Comparison of ENCODE assay signal across 9 cellular contexts in the genomic region with DNA sequence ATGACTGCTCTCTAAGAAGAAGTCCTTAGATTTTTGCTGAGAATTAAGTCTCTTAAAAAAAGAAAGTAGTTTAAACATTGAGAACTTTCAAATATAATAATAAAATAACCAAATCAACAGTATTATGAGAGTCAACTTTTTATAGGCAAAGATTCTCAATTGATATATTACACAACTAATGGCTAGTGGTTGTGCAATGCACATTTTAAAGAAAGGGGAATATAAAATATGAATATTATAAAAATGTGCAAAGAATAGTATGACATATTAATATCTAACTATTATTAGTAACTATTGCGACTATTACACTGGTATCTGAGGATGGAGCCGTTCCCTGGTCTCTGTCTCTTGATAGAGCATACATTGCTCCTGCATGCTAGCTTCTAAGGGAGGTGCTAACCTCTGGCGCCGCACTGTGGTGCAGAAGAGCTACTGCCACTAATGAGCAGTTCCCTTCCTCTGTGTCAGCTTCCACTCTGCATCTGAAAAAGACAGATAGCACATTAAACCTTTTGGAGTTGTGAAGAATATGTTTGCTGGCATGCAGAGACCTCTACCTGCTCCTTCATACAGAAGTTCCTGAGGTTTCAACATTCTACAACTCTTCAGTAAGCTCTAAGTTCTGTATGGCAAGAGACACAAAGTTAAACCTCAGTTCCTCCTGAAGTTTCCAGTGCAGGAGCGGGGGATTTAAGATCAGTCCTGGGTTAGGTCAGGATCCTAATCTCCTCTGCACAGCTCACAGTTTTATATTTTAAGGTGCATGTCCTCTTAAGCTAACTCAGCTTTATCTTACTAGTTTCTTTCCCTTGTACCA. TPM values are rescaled to one million over a fixed set of nuclear protein-coding genes. Genes with fewer than 3 reads are reported as not detected.
A peak's percentile ranks its signal among the peaks of the same experiment; 100 is the strongest.
DNase-seq lines count a peak whose midpoint lies in the region; ATAC-seq, FAIRE-seq and TF ChIP-seq lines count a peak whose summit lies in the region.
"Had no signal": no experiment of that assay in that cellular context is flagged by ENCODE, and none has a peak within 500 bp of the region (broad histone marks: within the 10 kb centered on the region; RNA-seq: fewer than 3 reads in every experiment).

No MANE protein-coding gene starts in this region.

- no peak overlapping the region for H3K4me2 ChIP-seq in KMS-11

- H3K4me1 ChIP-seq in KMS-11 (ENCODE audit: low read depth, poor library complexity, severe bottlenecking), result no peaks in the 10 kb centered on the region

- H4K20me1 ChIP-seq in KMS-11 (ENCODE audit: insufficient read depth), result no peaks in the 10 kb centered on the region

- peaks cover 31% of the 10 kb centered on the region for H3K27me3 Mint-ChIP-seq in brain

- DNase-seq in NCI-H1436 (lab: John Stamatoyannopoulos, UW) (peak; percentile 44), NCI-H1436 treated with DMSO at 0.1 percent for 48 hours (lab: John Stamatoyannopoulos, UW) (no peak), SHP77 treated with DMSO at 0.1 percent for 48 hours (lab: John Stamatoyannopoulos, UW) (peak; percentile 46)
- DNase-seq in stimulated activated CD4-positive, alpha-beta T cell treated with anti-CD3 and anti-CD28 coated beads, Interleukin-1b, Interleukin-23, amount 100 ng/mL, for 48 hours, result peak; percentile 49

- peaks cover 18% of the 10 kb centered on the region for H3K4me1 Mint-ChIP-seq in brain

- H3K79me2 ChIP-seq in KMS-11 (ENCODE audit: insufficient read depth, low read depth), result no peaks in the 10 kb centered on the region

- no peaks in the 10 kb centered on the region for H3K36me3 ChIP-seq in KMS-11 (ENCODE audit: insufficient read depth)

- H3K36me3 Mint-ChIP-seq in brain, result no peaks in the 10 kb centered on the region
- H3K36me3 Mint-ChIP-seq: CD4-positive, CD25-positive, alpha-beta regulatory T cell had no signal

- FAIRE-seq in islet of Langerhans (lab: Jason Lieb, UNC), result peak; percentile 27

- no peaks in the 10 kb centered on the region for H3K27me3 ChIP-seq in KMS-11 (ENCODE audit: insufficient read depth, low read depth)

- no peak overlapping the region for H3K4me3 ChIP-seq in KMS-11 (IDR thresholded peaks at IDR 0.05; ENCODE audit: insufficient read depth, low read depth, low read length)

- no peak overlapping the region for H3K27ac Mint-ChIP-seq in brain
- H3K27ac Mint-ChIP-seq: CD4-positive, CD25-positive, alpha-beta regulatory T cell had no signal

- ATAC-seq in GM21737 (IDR thresholded peaks at IDR 0.05; ENCODE audit: unreplicated experiment), result peak; percentile 68

- TF ChIP-seq CTCF in KMS-11 (conservative IDR thresholded peaks at IDR 0.05; ENCODE audit: low read depth, low read length), result peak; percentile 85
- peak; percentile 79 to 92 for TF ChIP-seq CTCF in brain (conservative IDR thresholded peaks at IDR 0.05)

- H3K27ac ChIP-seq in KMS-11, result no peak overlapping the region

- H3K9ac ChIP-seq in KMS-11, result no peak overlapping the region

- H3K9me3 Mint-ChIP-seq in brain, result no peaks in the 10 kb centered on the region

- H2AFZ ChIP-seq in KMS-11 (ENCODE audit: low read depth), result no peak overlapping the region

- H3K4me3 Mint-ChIP-seq in brain, result peak overlapping the region in 1 of 5 experiments; percentile 44
- H3K4me3 Mint-ChIP-seq: CD4-positive, CD25-positive, alpha-beta regulatory T cell had no signal

RNA-seq across cellular contexts. Expression of a gene that starts 3.5 kb away (rescaled TPM):
- polyA plus RNA-seq in brain (ENCODE audit: insufficient read depth, low read depth, low replicate concordance), result 0.20 TPM
- polyA plus RNA-seq: CD4-positive, CD25-positive, alpha-beta regulatory T cell had no signal
